10 cellular contexts compared by ENCODE assay signal in the genomic region with DNA sequence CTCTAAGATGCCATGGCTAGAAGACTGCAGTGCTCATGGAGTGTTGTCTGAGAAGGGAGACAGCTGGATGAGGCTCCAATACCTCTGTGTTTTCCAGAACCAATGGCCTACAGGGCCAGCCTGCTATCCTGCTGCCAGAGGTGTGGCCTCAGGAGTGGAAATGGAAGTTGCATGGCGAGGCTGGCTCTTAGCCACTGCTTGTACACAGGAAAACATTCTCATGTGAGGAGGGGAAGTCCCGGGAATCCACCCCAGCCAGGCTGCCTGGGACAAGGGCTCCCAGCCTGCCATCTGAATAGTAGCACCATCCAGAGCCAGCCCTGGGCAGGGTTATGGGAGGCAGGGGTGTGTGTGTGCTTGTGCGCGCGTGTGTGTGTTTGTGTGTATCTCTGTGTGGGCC. TPM values are rescaled to one million over a fixed set of nuclear protein-coding genes. Genes with fewer than 3 reads are reported as not detected.
DNase-seq lines count a peak whose midpoint lies in the region; ATAC-seq and TF ChIP-seq lines count a peak whose summit lies in the region.
"Had no signal": no experiment of that assay in that cellular context is flagged by ENCODE, and none has a peak within 500 bp of the region (broad histone marks: within the 10 kb centered on the region; RNA-seq: fewer than 3 reads in every experiment).

No MANE protein-coding gene starts in this region.

- H3K27ac ChIP-seq in AG04450 (ENCODE audit: low read depth, low read length) (no peak overlapping the region), neural progenitor cell (no peak overlapping the region)

- H3K36me3 ChIP-seq in neural progenitor cell = no peaks in the 10 kb centered on the region

- POLR2A ChIA-PET in AG04450 (lab: Yijun Ruan, JAX) = no interaction called here

- H2AFZ ChIP-seq in neural progenitor cell (replicated peaks) = no peak overlapping the region

- H3K9me3 Mint-ChIP-seq in neural progenitor cell = no peaks in the 10 kb centered on the region
- no peaks in the 10 kb centered on the region for H3K9me3 Mint-ChIP-seq in activated naive CD8-positive, alpha-beta T cell treated with anti-CD3 and anti-CD28 coated beads for 36 hours

- H3K4me3 ChIP-seq in AG04450 (ENCODE audit: low read depth, low read length) (no peak overlapping the region), neural progenitor cell (no peak overlapping the region)

- CTCF ChIA-PET in AG04450 (lab: Charles Lee) = no interaction called here

- no peaks in the 10 kb centered on the region for H3K9me3 ChIP-seq in AG04450 (ENCODE audit: control insufficient read depth, insufficient read depth, low read length)
- H3K9me3 ChIP-seq in neural progenitor cell (ENCODE audit: low read depth) = no peaks in the 10 kb centered on the region

- no peaks in the 10 kb centered on the region for H4K20me1 ChIP-seq in neural progenitor cell (ENCODE audit: low read depth)

- no peaks in the 10 kb centered on the region for H3K79me2 ChIP-seq in neural progenitor cell (ENCODE audit: low read depth)

- H3F3A ChIP-seq in neural progenitor cell (ENCODE audit: low read depth) = peaks cover 22% of the 10 kb centered on the region

- H3K4me1 Mint-ChIP-seq in neural progenitor cell = peaks cover 66% of the 10 kb centered on the region
- H3K4me1 Mint-ChIP-seq in activated naive CD8-positive, alpha-beta T cell treated with anti-CD3 and anti-CD28 coated beads for 36 hours = peaks cover 5% of the 10 kb centered on the region

- no peak overlapping the region for H3K4me2 ChIP-seq in neural progenitor cell

- peaks cover 21% of the 10 kb centered on the region for H3K4me1 ChIP-seq in neural progenitor cell

- H3K9ac ChIP-seq in neural progenitor cell = no peak overlapping the region

- H3K27me3 ChIP-seq in AG04450 (ENCODE audit: control insufficient read depth, insufficient read depth, low read length) (peaks cover 3% of the 10 kb centered on the region), neural progenitor cell (peaks cover 8% of the 10 kb centered on the region)

- TF ChIP-seq CTCF in AG04450 (IDR thresholded peaks at IDR 0.05; ENCODE audit: low read depth, low read length) = no peak
- no peak for TF ChIP-seq CTCF in neural progenitor cell (IDR thresholded peaks at IDR 0.05)

- no peak for ATAC-seq in GM21576 (IDR thresholded peaks at IDR 0.05; ENCODE audit: unreplicated experiment)

- no peaks in the 10 kb centered on the region for H3K36me3 Mint-ChIP-seq in neural progenitor cell
- H3K36me3 Mint-ChIP-seq in activated naive CD8-positive, alpha-beta T cell treated with anti-CD3 and anti-CD28 coated beads for 36 hours = no peaks in the 10 kb centered on the region

- peaks cover 15% of the 10 kb centered on the region for H3K27me3 Mint-ChIP-seq in neural progenitor cell (ENCODE audit: insufficient read depth, low read depth)
- peaks cover 30% of the 10 kb centered on the region for H3K27me3 Mint-ChIP-seq in activated naive CD8-positive, alpha-beta T cell treated with anti-CD3 and anti-CD28 coated beads for 36 hours

- peak overlapping the region; percentile 6 for H3K27ac Mint-ChIP-seq in neural progenitor cell
- no peak overlapping the region for H3K27ac Mint-ChIP-seq in activated naive CD8-positive, alpha-beta T cell treated with anti-CD3 and anti-CD28 coated beads for 36 hours

- H3K4me3 Mint-ChIP-seq in neural progenitor cell = no peak overlapping the region
- no peak overlapping the region for H3K4me3 Mint-ChIP-seq in activated naive CD8-positive, alpha-beta T cell treated with anti-CD3 and anti-CD28 coated beads for 36 hours

- DNase-seq in AG04450 (ENCODE audit: low read depth, low spot score) (peak; percentile 24), glomerular endothelial cell (ENCODE audit: extremely low read depth, low read depth, low spot score) (peak; percentile 23), neural progenitor cell (ENCODE audit: low spot score) (no peak), NOMO-1 treated with dmso at 0.1 percent for 144 hours (lab: John Stamatoyannopoulos, UW; ENCODE audit: unreplicated experiment) (no peak), NCI-H524 (lab: John Stamatoyannopoulos, UW) (no peak)
- DNase-seq in activated naive CD8-positive, alpha-beta T cell treated with anti-CD3 and anti-CD28 coated beads for 36 hours = no peak
- DNase-seq: erythroblast, NCI-H1048 had no signal

TF ChIP-seq in PFSK-1, 5 proteins besides CTCF, POLR2A, EP300 and RAD21:
- TF ChIP-seq TAF1 (IDR thresholded peaks at IDR 0.05; ENCODE audit: borderline replicate concordance, insufficient read depth, low read length) (no peak), FOXP2 (optimal IDR thresholded peaks at IDR 0.05; ENCODE audit: borderline replicate concordance, extremely low read depth, extremely low read length, insufficient read depth) (peak; percentile 34)

RNA-seq across cellular contexts. Expression of gene SDC3, which starts 56.5 kb away (rescaled TPM):
- 21.7 and 45.4 TPM in 2 replicates for polyA plus RNA-seq in AG04450 (2011; rRNA removed)
- polyA minus RNA-seq in AG04450 (2011; rRNA and poly(A)+ RNA removed) = 46.5 and 56.6 TPM in 2 replicates
- 77.3 TPM for polyA plus RNA-seq in PFSK-1 (2012; ENCODE audit: insufficient read length, low read depth)
- total RNA-seq in glomerular endothelial cell = 64.3 and 79.5 TPM in 2 replicates
- 23.0 and 45.1 TPM in 2 replicates for total RNA-seq in neural progenitor cell (ENCODE audit: low replicate concordance)
- total RNA-seq in activated naive CD8-positive, alpha-beta T cell treated with anti-CD3 and anti-CD28 coated beads for 36 hours = under 1 TPM; 0.30 to 0.43 TPM

Comparison
In these comparisons a context has a peak if more than half of its experiments do, and no peak if none do; other contexts are left out.
1. DNase-seq: peak in AG04450 (single experiment) and glomerular endothelial cell (single experiment); none in neural progenitor cell (single experiment), activated naive CD8-positive, alpha-beta T cell treated with anti-CD3 and anti-CD28 coated beads for 36 hours (single experiment), NOMO-1 treated with dmso at 0.1 percent for 144 hours (single experiment) and NCI-H524 (0 of 2).
2. RNA of gene SDC3, which starts 56.5 kb away (total RNA-seq): 64.3 to 79.5 TPM in glomerular endothelial cell and 23.0 to 45.1 TPM in neural progenitor cell; 0.30 to 0.43 TPM in activated naive CD8-positive, alpha-beta T cell treated with anti-CD3 and anti-CD28 coated beads for 36 hours; every median in the first group is over 10 times any median in the second.